ENCODE assay signal across 10 cellular contexts in genomic region chr5:135993894-135994514, GRCh38. TPM values are rescaled to one million over a fixed set of nuclear protein-coding genes. Genes with fewer than 3 reads are reported as not detected.
DNase-seq lines count a peak whose midpoint lies in the region; ATAC-seq, FAIRE-seq and TF ChIP-seq lines count a peak whose summit lies in the region.
"Had no signal": no experiment of that assay in that cellular context is flagged by ENCODE, and none has a peak within 500 bp of the region (broad histone marks: within the 10 kb centered on the region; RNA-seq: fewer than 3 reads in every experiment).

No MANE protein-coding gene starts in this region.

- H3K9me3 Mint-ChIP-seq in stimulated activated effector memory CD8-positive, alpha-beta T cell treated with anti-CD3 and anti-CD28 coated beads, Interleukin-12 subunit alpha, Interleukin-12 subunit beta, amount 100 ng/mL, for 72 hours: no peaks in the 10 kb centered on the region

- no peaks in the 10 kb centered on the region for H3K36me3 Mint-ChIP-seq in stimulated activated effector memory CD8-positive, alpha-beta T cell treated with anti-CD3 and anti-CD28 coated beads, Interleukin-12 subunit alpha, Interleukin-12 subunit beta, amount 100 ng/mL, for 72 hours

- peak overlapping the region in 8 of 10 donors; percentile 1 to 85 (median 39) for H3K27ac ChIP-seq in heart right ventricle
- no peak overlapping the region for H3K27ac ChIP-seq in right cardiac atrium (ENCODE audit: low read length)
- H3K27ac ChIP-seq in uterus: peak overlapping the region; percentile 74 to 75

- ATAC-seq in heart right ventricle: peak in 6 of 8 donors; percentile 27 to 55 (median 45)
- ATAC-seq in right cardiac atrium: no peak
- no peak for ATAC-seq in stimulated activated effector memory CD8-positive, alpha-beta T cell treated with anti-CD3 and anti-CD28 coated beads, Interleukin-12 subunit alpha, Interleukin-12 subunit beta, amount 100 ng/mL, for 72 hours
- ATAC-seq in GM18867 (IDR thresholded peaks at IDR 0.05; ENCODE audit: unreplicated experiment): no peak

- DNase-seq in heart right ventricle (no peak), right cardiac atrium (no peak), bronchial epithelial cell (ENCODE audit: low read depth) (peak; percentile 47), lung microvascular endothelial cell (ENCODE audit: low read depth in 2 of 2) (peak; percentile 82 to 92), uterus (peak in 1 of 2 donors; percentile 44), ecto neural progenitor cell (ENCODE audit: low spot score) (no peak)
- no peak for DNase-seq in stimulated activated effector memory CD8-positive, alpha-beta T cell treated with anti-CD3 and anti-CD28 coated beads, Interleukin-12 subunit alpha, Interleukin-12 subunit beta, amount 100 ng/mL, for 72 hours (ENCODE audit: low spot score in 2 of 2)
- DNase-seq: small intestine had no signal

- H3K27me3 ChIP-seq in heart right ventricle: no peaks in the 10 kb centered on the region
- no peaks in the 10 kb centered on the region for H3K27me3 ChIP-seq in right cardiac atrium (ENCODE audit: control insufficient read depth, insufficient read depth)
- H3K27me3 ChIP-seq in bronchial epithelial cell (ENCODE audit: control insufficient read depth, insufficient read depth, low read length): no peaks in the 10 kb centered on the region
- H3K27me3 ChIP-seq in uterus: no peaks in the 10 kb centered on the region

- 39 to 48% methylated on average over 5 of the region's 5 CpGs for WGBS in heart right ventricle, 2 donors
- WGBS in right cardiac atrium: 39% methylated on average over 5 of the region's 5 CpGs

- TF ChIP-seq POLR2A in uterus (IDR thresholded peaks at IDR 0.05): no peak

- FAIRE-seq in bronchial epithelial cell (lab: Jason Lieb, UNC): no peak
- FAIRE-seq: islet of Langerhans, small intestine had no signal

- H3K4me3 Mint-ChIP-seq in stimulated activated effector memory CD8-positive, alpha-beta T cell treated with anti-CD3 and anti-CD28 coated beads, Interleukin-12 subunit alpha, Interleukin-12 subunit beta, amount 100 ng/mL, for 72 hours: no peak overlapping the region

- no peak overlapping the region for H3K4me3 ChIP-seq in heart right ventricle
- no peak overlapping the region for H3K4me3 ChIP-seq in right cardiac atrium (ENCODE audit: low read length)
- no peak overlapping the region for H3K4me3 ChIP-seq in bronchial epithelial cell (ENCODE audit: low read depth, low read length)
- no peak overlapping the region for H3K4me3 ChIP-seq in uterus

- H3K4me1 ChIP-seq in heart right ventricle: peaks cover 0 to 52% (median 11%) of the 10 kb centered on the region in 9 donors
- H3K4me1 ChIP-seq in right cardiac atrium (ENCODE audit: control insufficient read depth, insufficient read depth, low read length): peaks cover 2% of the 10 kb centered on the region
- peaks cover 0 to 18% of the 10 kb centered on the region in 2 donors for H3K4me1 ChIP-seq in uterus

- intact Hi-C loops in heart right ventricle (cut with DNase I) (loop anchor here in 1 of 10 donors (1.0 kb wide), 1 partner anchor 15 kb away; no protein-coding TSS in a partner anchor), right cardiac atrium (cut with DNase I) (no loop called here), uterus (cut with DNase I; ENCODE audit: low total_unique reads) (no loop called here)

- TF ChIP-seq CTCF in heart right ventricle (IDR thresholded peaks at IDR 0.05): no peak
- TF ChIP-seq CTCF in bronchial epithelial cell (IDR thresholded peaks at IDR 0.05; ENCODE audit: insufficient read depth, low read length, severe bottlenecking): no peak
- peak in 1 of 4 experiments; percentile 4 for TF ChIP-seq CTCF in uterus (IDR thresholded peaks at IDR 0.05)

- H3K36me3 ChIP-seq in heart right ventricle: no peaks in the 10 kb centered on the region
- no peaks in the 10 kb centered on the region for H3K36me3 ChIP-seq in bronchial epithelial cell (ENCODE audit: control insufficient read depth, insufficient read depth, low read length)
- no peaks in the 10 kb centered on the region for H3K36me3 ChIP-seq in uterus

- H3K9me3 ChIP-seq in heart right ventricle (peaks cover 0 to 5% (median 0%) of the 10 kb centered on the region in 11 donors), right cardiac atrium (ENCODE audit: control insufficient read depth, low read length) (no peaks in the 10 kb centered on the region), uterus (no peaks in the 10 kb centered on the region)

- H3K4me1 Mint-ChIP-seq in stimulated activated effector memory CD8-positive, alpha-beta T cell treated with anti-CD3 and anti-CD28 coated beads, Interleukin-12 subunit alpha, Interleukin-12 subunit beta, amount 100 ng/mL, for 72 hours: no peaks in the 10 kb centered on the region

- no peak overlapping the region for H3K27ac Mint-ChIP-seq in stimulated activated effector memory CD8-positive, alpha-beta T cell treated with anti-CD3 and anti-CD28 coated beads, Interleukin-12 subunit alpha, Interleukin-12 subunit beta, amount 100 ng/mL, for 72 hours

RNA-seq across cellular contexts. Expression of gene TGFBI, which starts 34.8 kb away (rescaled TPM):
- total RNA-seq in heart right ventricle (100 to 1,000 TPM in 1 of 10 donors, 10 to 100 TPM in 9; 29.6 to 137 (median 46.2) TPM), right cardiac atrium (10 to 100 TPM; 41.6 to 60.4 (median 51.2) TPM), bronchial epithelial cell (211 and 218 TPM in 2 replicates), lung microvascular endothelial cell (3.8 and 17.0 TPM in 2 replicates), uterus (100 to 1,000 TPM in 1 of 4 donors, 10 to 100 TPM in 3; 27.9 to 293 (median 38.7) TPM)
- polyA plus RNA-seq in heart right ventricle (10 to 100 TPM; 65.5 to 69.9 TPM), right cardiac atrium (44.1 TPM)

RNA-seq across cellular contexts. Expression of gene LECT2, which starts 39.2 kb away (rescaled TPM):
- total RNA-seq in heart right ventricle: not detected
- not detected for polyA plus RNA-seq in heart right ventricle
- total RNA-seq in right cardiac atrium: not detected
- not detected for polyA plus RNA-seq in right cardiac atrium
- not detected in 2 replicates for total RNA-seq in bronchial epithelial cell
- total RNA-seq in lung microvascular endothelial cell: not detected in 2 replicates
- total RNA-seq in uterus: not detected
- polyA plus RNA-seq: small intestine had no signal

Comparison
In these comparisons a context has a peak if more than half of its experiments do, and no peak if none do; other contexts are left out.
1. ATAC-seq: peak in heart right ventricle (6 of 8); none in right cardiac atrium (0 of 2), stimulated activated effector memory CD8-positive, alpha-beta T cell treated with anti-CD3 and anti-CD28 coated beads, Interleukin-12 subunit alpha, Interleukin-12 subunit beta, amount 100 ng/mL, for 72 hours (single experiment) and GM18867 (single experiment).
2. DNase-seq: peak in bronchial epithelial cell (single experiment) and lung microvascular endothelial cell (2 of 2); none in heart right ventricle (0 of 2), right cardiac atrium (0 of 3), stimulated activated effector memory CD8-positive, alpha-beta T cell treated with anti-CD3 and anti-CD28 coated beads, Interleukin-12 subunit alpha, Interleukin-12 subunit beta, amount 100 ng/mL, for 72 hours (0 of 2) and ecto neural progenitor cell (single experiment).